Comparison of ENCODE assay signal across 19 cellular contexts in the genomic region with DNA sequence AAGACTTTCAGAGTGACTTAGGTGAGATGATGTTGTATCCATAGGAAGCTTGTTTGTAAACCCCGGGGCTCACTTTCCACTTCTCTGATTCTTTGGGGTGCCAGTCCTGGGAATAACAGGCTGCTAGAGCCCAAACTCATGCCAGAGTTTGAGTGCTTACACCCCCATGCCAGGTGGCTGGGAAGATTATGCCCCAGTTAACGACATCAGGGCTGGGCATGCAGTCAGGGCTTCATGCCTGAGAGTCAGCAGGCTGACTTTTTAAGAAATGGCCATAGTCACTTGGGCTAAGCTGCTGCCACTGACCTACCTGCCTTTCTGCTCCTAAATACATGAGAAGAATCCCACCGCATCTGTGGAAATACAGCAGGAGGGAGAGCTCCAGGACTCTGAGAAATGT.
A peak's percentile ranks its signal among the peaks of the same experiment; 100 is the strongest.
DNase-seq lines count a peak whose midpoint lies in the region; ATAC-seq and TF ChIP-seq lines count a peak whose summit lies in the region.
"Had no signal": no experiment of that assay in that cellular context is flagged by ENCODE, and none has a peak within 500 bp of the region (broad histone marks: within the 10 kb centered on the region; RNA-seq: fewer than 3 reads in every experiment).

No MANE protein-coding gene starts in this region.

- no peaks in the 10 kb centered on the region for H3K36me3 Mint-ChIP-seq in natural killer cell treated with Interleukin-12 subunit alpha and Interleukin-12 subunit beta and Interleukin-15 and Interleukin-18, amount 100 ng/mL, for 72 hours
- H3K36me3 Mint-ChIP-seq in natural killer cell: no peaks in the 10 kb centered on the region
- H3K36me3 Mint-ChIP-seq: CD4-positive, CD25-positive, alpha-beta regulatory T cell; CD8-positive, alpha-beta T cell had no signal

- H3K4me1 Mint-ChIP-seq in natural killer cell treated with Interleukin-12 subunit alpha and Interleukin-12 subunit beta and Interleukin-15 and Interleukin-18, amount 100 ng/mL, for 72 hours (ENCODE audit: low read depth in 2 of 2): no peaks in the 10 kb centered on the region
- no peaks in the 10 kb centered on the region for H3K4me1 Mint-ChIP-seq in natural killer cell
- H3K4me1 Mint-ChIP-seq: B cell; CD4-positive, CD25-positive, alpha-beta regulatory T cell had no signal

- DNase-seq in DMS 273 (lab: John Stamatoyannopoulos, UW; ENCODE audit: unreplicated experiment) (peak; percentile 56), DMS 273 treated with DMSO at 0.1 percent for 48 hours (lab: John Stamatoyannopoulos, UW) (no peak), natural killer cell (no peak), foreskin melanocyte (no peak), H7 (no peak)
- DNase-seq in activated effector memory CD4-positive, alpha-beta T cell treated with anti-CD3 and anti-CD28 coated beads, Interleukin-2, amount 50 U/mL, for 16 hours: peak; percentile 6
- DNase-seq in activated effector memory CD4-positive, alpha-beta T cell treated with Interleukin-2 at 50 U/mL for 16 hours: no peak
- DNase-seq in natural killer cell treated with Interleukin-12 subunit alpha and Interleukin-12 subunit beta and Interleukin-15 and Interleukin-18, amount 100 ng/mL, for 72 hours (ENCODE audit: low spot score): peak; percentile 44
- DNase-seq: Caco-2; CD4-positive, CD25-positive, alpha-beta regulatory T cell; CD8-positive, alpha-beta T cell; DMS53; DMS79 treated with DMSO at 0.1 percent for 48 hours; HFFc6 had no signal

- no peak overlapping the region for H3K4me3 ChIP-seq in H7 (ENCODE audit: insufficient read depth, low read depth, low read length)
- H3K4me3 ChIP-seq: BLaER1, GM12878, GM23338, HAP-1 had no signal

- no peaks in the 10 kb centered on the region for H3K27me3 ChIP-seq in H7 (ENCODE audit: control insufficient read depth, insufficient read depth, low read length)
- H3K27me3 ChIP-seq: BLaER1 had no signal

- H3K27ac Mint-ChIP-seq in natural killer cell treated with Interleukin-12 subunit alpha and Interleukin-12 subunit beta and Interleukin-15 and Interleukin-18, amount 100 ng/mL, for 72 hours: no peak overlapping the region
- no peak overlapping the region for H3K27ac Mint-ChIP-seq in natural killer cell
- H3K27ac Mint-ChIP-seq: B cell; CD4-positive, CD25-positive, alpha-beta regulatory T cell; CD8-positive, alpha-beta T cell; HFFc6 had no signal

- H3K4me3 Mint-ChIP-seq in natural killer cell treated with Interleukin-12 subunit alpha and Interleukin-12 subunit beta and Interleukin-15 and Interleukin-18, amount 100 ng/mL, for 72 hours: no peak overlapping the region
- no peak overlapping the region for H3K4me3 Mint-ChIP-seq in natural killer cell
- H3K4me3 Mint-ChIP-seq: B cell; CD4-positive, CD25-positive, alpha-beta regulatory T cell; CD8-positive, alpha-beta T cell; GM23338; HFFc6 had no signal

- H3K9me3 Mint-ChIP-seq in natural killer cell treated with Interleukin-12 subunit alpha and Interleukin-12 subunit beta and Interleukin-15 and Interleukin-18, amount 100 ng/mL, for 72 hours: no peaks in the 10 kb centered on the region
- H3K9me3 Mint-ChIP-seq in natural killer cell: no peaks in the 10 kb centered on the region
- H3K9me3 Mint-ChIP-seq: CD8-positive, alpha-beta T cell; GM23338; HFFc6 had no signal

- intact Hi-C loops in natural killer cell (cut with micrococcal nuclease): no loop called here

- H3K27me3 Mint-ChIP-seq in natural killer cell treated with Interleukin-12 subunit alpha and Interleukin-12 subunit beta and Interleukin-15 and Interleukin-18, amount 100 ng/mL, for 72 hours: peaks cover 4 to 7% of the 10 kb centered on the region in 2 donors
- peaks cover 2 to 11% of the 10 kb centered on the region in 2 donors for H3K27me3 Mint-ChIP-seq in natural killer cell (ENCODE audit: low read depth in 2 of 2)
- H3K27me3 Mint-ChIP-seq: CD4-positive, CD25-positive, alpha-beta regulatory T cell had no signal

- ATAC-seq in natural killer cell treated with Interleukin-12 subunit alpha and Interleukin-12 subunit beta and Interleukin-15 and Interleukin-18, amount 100 ng/mL, for 72 hours: no peak
- ATAC-seq in natural killer cell: no peak
- ATAC-seq: CD8-positive, alpha-beta T cell; GM12878 had no signal

- H3K36me3 ChIP-seq in H7 (replicated peaks; ENCODE audit: control insufficient read depth, insufficient read depth, low read length): no peaks in the 10 kb centered on the region
- H3K36me3 ChIP-seq: BLaER1, HAP-1 had no signal

- TF ChIP-seq CTCF in natural killer cell (IDR thresholded peaks at IDR 0.05): no peak

Comparison
In these comparisons a context has a peak if more than half of its experiments do, and no peak if none do; other contexts are left out.
1. DNase-seq: peak in DMS 273 (single experiment), activated effector memory CD4-positive, alpha-beta T cell treated with anti-CD3 and anti-CD28 coated beads, Interleukin-2, amount 50 U/mL, for 16 hours (single experiment) and natural killer cell treated with Interleukin-12 subunit alpha and Interleukin-12 subunit beta and Interleukin-15 and Interleukin-18, amount 100 ng/mL, for 72 hours (single experiment); none in DMS 273 treated with DMSO at 0.1 percent for 48 hours (single experiment), activated effector memory CD4-positive, alpha-beta T cell treated with Interleukin-2 at 50 U/mL for 16 hours (single experiment), natural killer cell (single experiment), foreskin melanocyte (single experiment) and H7 (single experiment).